In genomic region chr2:124112966-124113365, GRCh38 we compare ENCODE assay signal across 26 cellular contexts.
DNase-seq lines count a peak whose midpoint lies in the region; ATAC-seq, FAIRE-seq and TF ChIP-seq lines count a peak whose summit lies in the region.
"Had no signal": no experiment of that assay in that cellular context is flagged by ENCODE, and none has a peak within 500 bp of the region (broad histone marks: within the 10 kb centered on the region; RNA-seq: fewer than 3 reads in every experiment).

No MANE protein-coding gene starts in this region.

- WGBS in IMR-90 (ENCODE audit: extremely low coverage in 2 of 2, insufficient read length in 1 of 2), 2 experiments: no CpG with 5 or more reads among the region's 2 CpGs

- POLR2A ChIA-PET in IMR-90 (lab: Charles Lee; ENCODE audit: unreplicated experiment): no interaction called here

- H3K4me2 ChIP-seq in IMR-90 (ENCODE audit: low read depth, low read length) (no peak overlapping the region), astrocyte (ENCODE audit: low read length) (no peak overlapping the region)
- H3K4me2 ChIP-seq: neural progenitor cell had no signal

- peaks cover 11% of the 10 kb centered on the region for H3K4me1 Mint-ChIP-seq in astrocyte (ENCODE audit: low read depth, unreplicated experiment)
- H3K4me1 Mint-ChIP-seq: activated B cell treated with CpG ODN at 0.5 μM for 24 hours; activated naive CD8-positive, alpha-beta T cell treated with anti-CD3 and anti-CD28 coated beads for 36 hours; CD14-positive monocyte had no signal

- in situ Hi-C loops in IMR-90 (cut with MboI; ENCODE audit: low sequenced_read_pairs): no loop called here

- CTCF ChIA-PET in IMR-90 (lab: Yijun Ruan, JAX): no interaction called here

- H2BK20ac ChIP-seq in IMR-90 (ENCODE audit: low read depth, low read length): no peak overlapping the region

- H3K27ac Mint-ChIP-seq in astrocyte (ENCODE audit: unreplicated experiment): no peak overlapping the region
- H3K27ac Mint-ChIP-seq: activated B cell treated with CpG ODN at 0.5 μM for 24 hours; activated CD4-positive, alpha-beta memory T cell treated with anti-CD3 and anti-CD28 coated beads for 36 hours; activated naive CD8-positive, alpha-beta T cell treated with anti-CD3 and anti-CD28 coated beads for 36 hours; CD14-positive monocyte; neural progenitor cell had no signal

- H2AFZ ChIP-seq in IMR-90 (replicated peaks; ENCODE audit: low read length, poor library complexity): no peak overlapping the region
- H2AFZ ChIP-seq in astrocyte (ENCODE audit: low read depth, low read length): no peak overlapping the region
- H2AFZ ChIP-seq: neural progenitor cell had no signal

- H3K14ac ChIP-seq in IMR-90 (replicated peaks; ENCODE audit: low read depth, low read length): no peak overlapping the region

- H3K4me3 Mint-ChIP-seq in astrocyte (ENCODE audit: unreplicated experiment): no peak overlapping the region
- H3K4me3 Mint-ChIP-seq: activated B cell treated with CpG ODN at 0.5 μM for 24 hours; activated CD4-positive, alpha-beta memory T cell treated with anti-CD3 and anti-CD28 coated beads for 36 hours; activated naive CD8-positive, alpha-beta T cell treated with anti-CD3 and anti-CD28 coated beads for 36 hours; CD14-positive monocyte; neural progenitor cell had no signal

- no peak for TF ChIP-seq CTCF in IMR-90 (conservative IDR thresholded peaks at IDR 0.05; ENCODE audit: low read depth, low read length)
- TF ChIP-seq CTCF in astrocyte (IDR thresholded peaks at IDR 0.05; ENCODE audit: insufficient read depth, low read depth, low read length): no peak
- no peak for TF ChIP-seq CTCF in fibroblast of pulmonary artery (IDR thresholded peaks at IDR 0.05; ENCODE audit: low read length, missing control alignments)

- BruUV-seq in IMR-90 (replicated peaks; lab: Mats Ljungman, UMichigan): no TSS peak

- TF ChIP-seq POLR2A in IMR-90 (IDR thresholded peaks at IDR 0.05; ENCODE audit: low read depth, low read length): no peak

- H3K9me3 ChIP-seq in IMR-90 (ENCODE audit: control insufficient read depth, insufficient read depth, low read length) (peaks cover 6% of the 10 kb centered on the region; the same call in 1 of the 2 replicates), astrocyte (ENCODE audit: insufficient read depth, low read depth, low read length) (peaks cover 5% of the 10 kb centered on the region)
- H3K9me3 ChIP-seq: transverse colon had no signal

- no peak overlapping the region for H3K27ac ChIP-seq in IMR-90 (ENCODE audit: insufficient read depth, low read length)
- no peak overlapping the region for H3K27ac ChIP-seq in astrocyte (ENCODE audit: low read depth, low read length)
- H3K27ac ChIP-seq: neural progenitor cell, transverse colon had no signal

- FAIRE-seq in astrocyte (lab: Jason Lieb, UNC): no peak

- H3K36me3 Mint-ChIP-seq in astrocyte (ENCODE audit: low read depth, unreplicated experiment): no peaks in the 10 kb centered on the region
- H3K36me3 Mint-ChIP-seq: activated CD4-positive, alpha-beta memory T cell treated with anti-CD3 and anti-CD28 coated beads for 36 hours; activated naive CD8-positive, alpha-beta T cell treated with anti-CD3 and anti-CD28 coated beads for 36 hours; CD14-positive monocyte; neural progenitor cell had no signal

- dilution Hi-C loops in IMR-90 (cut with HindIII; ENCODE audit: low sequenced_read_pairs, unreplicated experiment): no loop called here

- ATAC-seq in IMR-90 (ENCODE audit: low read depth): no peak
- no peak for ATAC-seq in GM21515 (IDR thresholded peaks at IDR 0.05; ENCODE audit: unreplicated experiment)
- ATAC-seq: sciatic nerve had no signal

- H3K36me3 ChIP-seq in IMR-90 (ENCODE audit: control insufficient read depth, insufficient read depth, low read length): no peaks in the 10 kb centered on the region
- H3K36me3 ChIP-seq in astrocyte (ENCODE audit: insufficient read depth, low read length): no peaks in the 10 kb centered on the region
- H3K36me3 ChIP-seq: neural progenitor cell, transverse colon had no signal

- no peak overlapping the region for H2AK9ac ChIP-seq in IMR-90 (replicated peaks; ENCODE audit: low read depth, low read length, poor library complexity)

- no peak overlapping the region for H3K23ac ChIP-seq in IMR-90 (ENCODE audit: low read depth, low read length)

- H3K79me1 ChIP-seq in IMR-90 (ENCODE audit: low read depth in 1 of 2, low read length in 2 of 2): no peaks in the 10 kb centered on the region

- H3K9me3 Mint-ChIP-seq in astrocyte (ENCODE audit: unreplicated experiment): no peaks in the 10 kb centered on the region
- H3K9me3 Mint-ChIP-seq: activated B cell treated with CpG ODN at 0.5 μM for 24 hours; activated naive CD8-positive, alpha-beta T cell treated with anti-CD3 and anti-CD28 coated beads for 36 hours; neural progenitor cell had no signal

- H4K91ac ChIP-seq in IMR-90 (ENCODE audit: insufficient read depth, low read depth, low read length): no peak overlapping the region

- H4K20me1 ChIP-seq in IMR-90 (ENCODE audit: insufficient read depth, low read length) (no peaks in the 10 kb centered on the region), astrocyte (ENCODE audit: insufficient read depth, low read length) (no peaks in the 10 kb centered on the region)

- H2BK15ac ChIP-seq in IMR-90 (ENCODE audit: low read depth, low read length): no peak overlapping the region

- no peak overlapping the region for H2AK5ac ChIP-seq in IMR-90 (ENCODE audit: low read depth, low read length)

- no peak overlapping the region for H3K18ac ChIP-seq in IMR-90 (ENCODE audit: low read depth, low read length)

- H3K4me3 ChIP-seq in IMR-90 (ENCODE audit: insufficient read depth, low read depth, low read length) (no peak overlapping the region), astrocyte (ENCODE audit: insufficient read depth, low read depth, low read length) (no peak overlapping the region), fibroblast of pulmonary artery (replicated peaks; ENCODE audit: low read depth, low read length) (no peak overlapping the region), skeletal muscle cell (ENCODE audit: low read depth, low read length) (no peak overlapping the region)
- H3K4me3 ChIP-seq: neural progenitor cell, transverse colon had no signal

- H3K4me1 ChIP-seq in IMR-90 (ENCODE audit: control insufficient read depth, insufficient read depth, low read length) (no peaks in the 10 kb centered on the region), astrocyte (ENCODE audit: insufficient read depth, low read length) (no peaks in the 10 kb centered on the region)
- H3K4me1 ChIP-seq: neural progenitor cell, transverse colon had no signal

- H3K56ac ChIP-seq in IMR-90 (ENCODE audit: extremely low read depth, insufficient read depth, low read length): no peak overlapping the region

- intact Hi-C loops in IMR-90 (cut with micrococcal nuclease): no loop called here
- intact Hi-C loops in posterior vena cava (cut with DNase I): no loop called here

- H3K9me1 ChIP-seq in IMR-90 (ENCODE audit: insufficient read depth, low read length): no peaks in the 10 kb centered on the region

- no peak overlapping the region for H3K9ac ChIP-seq in IMR-90 (ENCODE audit: low read depth, low read length)
- no peak overlapping the region for H3K9ac ChIP-seq in astrocyte (ENCODE audit: low read length)
- H3K9ac ChIP-seq: neural progenitor cell had no signal

- no peak overlapping the region for H4K8ac ChIP-seq in IMR-90 (ENCODE audit: low read depth in 2 of 2, low read length in 2 of 2)

- peaks cover 1% of the 10 kb centered on the region for H3K27me3 Mint-ChIP-seq in astrocyte (ENCODE audit: low read depth, unreplicated experiment)
- H3K27me3 Mint-ChIP-seq: activated B cell treated with CpG ODN at 0.5 μM for 24 hours; activated CD4-positive, alpha-beta memory T cell treated with anti-CD3 and anti-CD28 coated beads for 36 hours; activated naive CD8-positive, alpha-beta T cell treated with anti-CD3 and anti-CD28 coated beads for 36 hours had no signal

- peak; percentile 5 for DNase-seq in IMR-90
- DNase-seq in astrocyte (ENCODE audit: low read depth): peak; percentile 52
- DNase-seq in fibroblast of pulmonary artery (ENCODE audit: low read depth): peak; percentile 87
- peak; percentile 62 for DNase-seq in skeletal muscle cell (ENCODE audit: low read depth)
- DNase-seq in posterior vena cava (ENCODE audit: low spot score): no peak
- no peak for DNase-seq in stimulated activated naive CD4-positive, alpha-beta T cell (lab: John Stamatoyannopoulos, UW)
- no peak for DNase-seq in NCI-H2081 (lab: John Stamatoyannopoulos, UW)
- DNase-seq: activated B cell treated with CpG ODN at 0.5 μM for 24 hours; activated CD4-positive, alpha-beta memory T cell treated with anti-CD3 and anti-CD28 coated beads for 36 hours; activated naive CD8-positive, alpha-beta T cell treated with anti-CD3 and anti-CD28 coated beads for 36 hours; effector CD4-positive, alpha-beta T cell; erythroblast; glutamatergic neuron; GOT3; Kasumi-1; NCI-H1048; NCI-H187 treated with DMSO at 0.1 percent for 48 hours; NCI-H69; posterior cingulate gyrus; SHP77; SW 1271; transverse colon had no signal

- no peak for TF ChIP-seq RAD21 in IMR-90 (IDR thresholded peaks at IDR 0.05; ENCODE audit: low read length)

- H3K79me2 ChIP-seq in astrocyte (ENCODE audit: insufficient read depth, low read length): no peaks in the 10 kb centered on the region

- H4K5ac ChIP-seq in IMR-90 (ENCODE audit: low read depth, low read length): no peak overlapping the region

- no peak overlapping the region for H2BK120ac ChIP-seq in IMR-90 (ENCODE audit: low read depth, low read length)

- no peak overlapping the region for H3K4ac ChIP-seq in IMR-90 (ENCODE audit: low read depth, low read length)

- no peak overlapping the region for H2BK5ac ChIP-seq in IMR-90 (ENCODE audit: low read depth, low read length, poor library complexity, severe bottlenecking)

- H3K27me3 ChIP-seq in IMR-90 (ENCODE audit: control insufficient read depth, insufficient read depth, low read length) (no peaks in the 10 kb centered on the region), astrocyte (ENCODE audit: insufficient read depth, low read length) (no peaks in the 10 kb centered on the region)
- H3K27me3 ChIP-seq: neural progenitor cell, transverse colon had no signal

TF ChIP-seq in IMR-90, 13 proteins besides CTCF, POLR2A, EP300 and RAD21:
- no peak for TF ChIP-seq MXI1 (IDR thresholded peaks at IDR 0.05; ENCODE audit: borderline replicate concordance, low read depth, low read length)
- TF ChIP-seq BHLHE40 (IDR thresholded peaks at IDR 0.05; ENCODE audit: low read depth, low read length): no peak
- TF ChIP-seq FOS (IDR thresholded peaks at IDR 0.05; ENCODE audit: low read depth, low read length): no peak
- TF ChIP-seq MAFK (IDR thresholded peaks at IDR 0.05; ENCODE audit: low read depth, low read length): no peak

Comparison
In these comparisons a context has a peak if more than half of its experiments do, and no peak if none do; other contexts are left out.
1. DNase-seq: peak in IMR-90 (single experiment), astrocyte (single experiment), fibroblast of pulmonary artery (single experiment) and skeletal muscle cell (single experiment); none in posterior vena cava (single experiment), stimulated activated naive CD4-positive, alpha-beta T cell (0 of 6) and NCI-H2081 (0 of 2).